Comparison of ENCODE assay signal across 22 cellular contexts in genomic region chr14:53967606-53968005, GRCh38.
"Had no signal": no experiment of that assay in that cellular context is flagged by ENCODE, and none has a peak within 500 bp of the region (broad histone marks: within the 10 kb centered on the region; RNA-seq: fewer than 3 reads in every experiment).

No MANE protein-coding gene starts in this region.

- H3K36me3 Mint-ChIP-seq: activated naive CD4-positive, alpha-beta T cell treated with anti-CD3 and anti-CD28 coated beads, Interleukin-2, amount 50 U/mL, for 24 hours; natural killer cell had no signal

- H3K9me3 ChIP-seq: upper lobe of right lung had no signal

- H3K27me3 ChIP-seq: upper lobe of right lung had no signal

- H3K27ac ChIP-seq: brain microvascular endothelial cell, dorsolateral prefrontal cortex, upper lobe of right lung had no signal

- H3K36me3 ChIP-seq: brain microvascular endothelial cell, upper lobe of right lung had no signal

- H3K4me1 Mint-ChIP-seq: central memory CD8-positive, alpha-beta T cell; natural killer cell had no signal

- H3K27ac Mint-ChIP-seq: activated naive CD4-positive, alpha-beta T cell treated with anti-CD3 and anti-CD28 coated beads, Interleukin-2, amount 50 U/mL, for 24 hours; effector memory CD8-positive, alpha-beta T cell; natural killer cell had no signal

- DNase-seq: activated CD4-positive, alpha-beta T cell treated with anti-CD3 and anti-CD28 coated beads for 1 hour; activated CD4-positive, alpha-beta T cell treated with anti-CD3 and anti-CD28 coated beads, Interleukin-2, amount 50 U/mL, for 1 hour; activated gamma-delta T cell treated with Interleukin-2 at 50 U/mL for 16 hours; activated T-cell treated with anti-CD3 and anti-CD28 coated beads, Interleukin-2, amount 50 U/mL, for 1 hour; aorta; brain microvascular endothelial cell; dorsolateral prefrontal cortex; effector memory CD8-positive, alpha-beta T cell; glutamatergic neuron; hippocampal formation; left ventricle myocardium superior; mammary epithelial cell; midbrain; natural killer cell; stimulated activated CD4-positive, alpha-beta T cell treated with anti-CD3 and anti-CD28 coated beads, Interleukin-4, amount 100 ng/mL, for 1 hour; stimulated activated naive CD8-positive, alpha-beta T cell treated with anti-CD3 and anti-CD28 coated beads, Interleukin-15, Interleukin-2, amounts not matched to agents 100 U/mL and 50 U/mL, for 24 hours; upper lobe of right lung had no signal

- ATAC-seq: effector memory CD8-positive, alpha-beta T cell; esophagus mucosa; left ventricle myocardium superior; natural killer cell; sciatic nerve; stimulated activated naive CD8-positive, alpha-beta T cell treated with anti-CD3 and anti-CD28 coated beads, Interleukin-15, Interleukin-2, amounts not matched to agents 100 U/mL and 50 U/mL, for 24 hours; upper lobe of right lung had no signal

- H3K9me3 Mint-ChIP-seq: activated naive CD4-positive, alpha-beta T cell treated with anti-CD3 and anti-CD28 coated beads, Interleukin-2, amount 50 U/mL, for 24 hours; effector memory CD8-positive, alpha-beta T cell had no signal

- H3K4me3 ChIP-seq: dorsolateral prefrontal cortex, smooth muscle cell, upper lobe of right lung had no signal

- H3K4me3 Mint-ChIP-seq: activated naive CD4-positive, alpha-beta T cell treated with anti-CD3 and anti-CD28 coated beads, Interleukin-2, amount 50 U/mL, for 24 hours; central memory CD8-positive, alpha-beta T cell; effector memory CD8-positive, alpha-beta T cell; natural killer cell had no signal
